Comparison of ENCODE assay signal across 1 cellular context in the genomic region with DNA sequence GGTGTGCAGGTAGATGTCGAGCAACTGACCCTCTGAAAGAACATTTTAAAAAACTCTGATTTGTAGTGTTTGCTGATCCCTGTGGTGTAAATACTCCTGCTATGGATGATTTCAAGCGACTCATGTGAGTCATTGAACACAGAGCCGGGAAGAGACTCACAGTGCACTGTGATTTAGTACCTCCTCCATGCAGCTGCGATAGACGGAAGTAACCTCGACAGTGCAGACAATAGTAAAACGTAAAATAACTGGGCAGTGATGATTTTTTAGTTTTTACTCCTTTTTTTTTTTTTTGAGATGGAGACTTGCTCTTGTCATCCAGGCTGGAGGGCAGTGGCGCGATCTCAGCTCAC.
TF ChIP-seq lines count a peak whose summit lies in the region.

No MANE protein-coding gene starts in this region.

TF ChIP-seq in GM12878, 131 proteins besides CTCF, POLR2A, EP300 and RAD21 (continued from another document):
- TF ChIP-seq, protein P1, sequence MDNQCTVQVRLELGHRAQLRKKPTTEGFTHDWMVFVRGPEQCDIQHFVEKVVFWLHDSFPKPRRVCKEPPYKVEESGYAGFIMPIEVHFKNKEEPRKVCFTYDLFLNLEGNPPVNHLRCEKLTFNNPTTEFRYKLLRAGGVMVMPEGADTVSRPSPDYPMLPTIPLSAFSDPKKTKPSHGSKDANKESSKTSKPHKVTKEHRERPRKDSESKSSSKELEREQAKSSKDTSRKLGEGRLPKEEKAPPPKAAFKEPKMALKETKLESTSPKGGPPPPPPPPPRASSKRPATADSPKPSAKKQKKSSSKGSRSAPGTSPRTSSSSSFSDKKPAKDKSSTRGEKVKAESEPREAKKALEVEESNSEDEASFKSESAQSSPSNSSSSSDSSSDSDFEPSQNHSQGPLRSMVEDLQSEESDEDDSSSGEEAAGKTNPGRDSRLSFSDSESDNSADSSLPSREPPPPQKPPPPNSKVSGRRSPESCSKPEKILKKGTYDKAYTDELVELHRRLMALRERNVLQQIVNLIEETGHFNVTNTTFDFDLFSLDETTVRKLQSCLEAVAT (IDR thresholded peaks at IDR 0.05), result peak; percentile 53; the same call in 1 of the 2 replicates
